13 cellular contexts compared by ENCODE assay signal in genomic region chr15:74908635-74909034, GRCh38. TPM values are rescaled to one million over a fixed set of nuclear protein-coding genes. Genes with fewer than 3 reads are reported as not detected.
DNase-seq lines count a peak whose midpoint lies in the region; TF ChIP-seq lines count a peak whose summit lies in the region.
"Had no signal": no experiment of that assay in that cellular context is flagged by ENCODE, and none has a peak within 500 bp of the region (broad histone marks: within the 10 kb centered on the region; RNA-seq: fewer than 3 reads in every experiment).

No MANE protein-coding gene starts in this region.

- peaks cover 37% of the 10 kb centered on the region for H3K36me3 Mint-ChIP-seq in nephron (ENCODE audit: low read depth)

- no peak overlapping the region for H3K4me3 ChIP-seq in spleen
- no peak overlapping the region for H3K4me3 ChIP-seq in left ventricle myocardium inferior
- H3K4me3 ChIP-seq: BLaER1, GM12878 had no signal

- no peak overlapping the region for H3K27ac ChIP-seq in spleen
- H3K27ac ChIP-seq in left ventricle myocardium inferior (replicated peaks) = no peak overlapping the region
- H3K27ac ChIP-seq: BLaER1 had no signal

- no peaks in the 10 kb centered on the region for H3K27me3 ChIP-seq in spleen (replicated peaks in 1 of 7)
- no peaks in the 10 kb centered on the region for H3K27me3 ChIP-seq in left ventricle myocardium inferior (ENCODE audit: low read depth)
- H3K27me3 ChIP-seq: BLaER1 had no signal

- H3K4me3 Mint-ChIP-seq in nephron = peak overlapping the region; percentile 42 to 75 (median 54)

- peaks cover 0 to 48% (median 26%) of the 10 kb centered on the region in 6 donors for H3K36me3 ChIP-seq in spleen
- peaks cover 42% of the 10 kb centered on the region for H3K36me3 ChIP-seq in left ventricle myocardium inferior

- no peak for TF ChIP-seq POLR2A in spleen (IDR thresholded peaks at IDR 0.05)

- peaks cover 22% of the 10 kb centered on the region for H3K4me1 Mint-ChIP-seq in nephron

- TF ChIP-seq CTCF in nephron (IDR thresholded peaks at IDR 0.05; ENCODE audit: unreplicated experiment in 3 of 3) (no peak), spleen (IDR thresholded peaks at IDR 0.05 in 8 of 11, conservative IDR thresholded peaks at IDR 0.05 in 3 of 11) (no peak), left ventricle myocardium inferior (IDR thresholded peaks at IDR 0.05; ENCODE audit: borderline replicate concordance) (no peak)

- no peaks in the 10 kb centered on the region for H3K27me3 Mint-ChIP-seq in nephron (ENCODE audit: low read depth)

- peaks cover 16 to 36% (median 32%) of the 10 kb centered on the region in 6 donors for H3K4me1 ChIP-seq in spleen
- peaks cover 41% of the 10 kb centered on the region for H3K4me1 ChIP-seq in left ventricle myocardium inferior

- peak; percentile 25 for DNase-seq in activated effector memory CD4-positive, alpha-beta T cell treated with anti-CD3 and anti-CD28 coated beads, Interleukin-2, amount 50 U/mL, for 16 hours
- DNase-seq in activated effector memory CD4-positive, alpha-beta T cell treated with Interleukin-2 at 50 U/mL for 16 hours = no peak
- peak; percentile 52 for DNase-seq in spleen
- no peak for DNase-seq in left ventricle myocardium inferior
- no peak for DNase-seq in GOT3 (lab: John Stamatoyannopoulos, UW)
- DNase-seq in DMS53 (lab: John Stamatoyannopoulos, UW) = no peak
- DNase-seq: COR-L47, DMS79, IMR-90, KBM-7 had no signal

- H3K9me3 ChIP-seq in spleen = no peaks in the 10 kb centered on the region
- H3K9me3 ChIP-seq in left ventricle myocardium inferior (replicated peaks) = no peaks in the 10 kb centered on the region
- H3K9me3 ChIP-seq: BLaER1 had no signal

- intact Hi-C loops in spleen (cut with DNase I; ENCODE audit: low total_unique reads) = no loop called here
- intact Hi-C loops in left ventricle myocardium inferior (cut with micrococcal nuclease) = no loop called here

- H3K27ac Mint-ChIP-seq in nephron = peak overlapping the region in 2 of 3 experiments; percentile 28 to 35

- H3K9me3 Mint-ChIP-seq in nephron = no peaks in the 10 kb centered on the region

- WGBS in spleen, 5 donors = 93 to 100% (median 96%) methylated on average over 4 of the region's 4 CpGs

RNA-seq across cellular contexts. Expression of gene FAM219B, which starts 2.0 kb away (rescaled TPM):
- total RNA-seq in spleen (100 to 1,000 TPM in 1 of 7 donors, 10 to 100 TPM in 6; 54.6 to 103 (median 69.8) TPM), left ventricle myocardium inferior (108 TPM)
- polyA plus RNA-seq in spleen = 10 to 100 TPM; 18.6 to 31.3 (median 20.1) TPM

RNA-seq across cellular contexts. Expression of gene MPI, which starts 18.8 kb away (rescaled TPM):
- total RNA-seq in spleen (10 to 100 TPM; 25.6 to 49.9 (median 41.0) TPM), left ventricle myocardium inferior (52.3 TPM)
- polyA plus RNA-seq in spleen = 10 to 100 TPM; 16.4 to 29.6 (median 20.5) TPM

RNA-seq across cellular contexts. Expression of gene COX5A, which starts 29.2 kb away (rescaled TPM):
- 100 to 1,000 TPM in 4 of 7 donors, 10 to 100 TPM in 3; 83.2 to 122 (median 108) TPM for total RNA-seq in spleen
- polyA plus RNA-seq in spleen = 100 to 1,000 TPM; 142 to 247 (median 221) TPM
- total RNA-seq in left ventricle myocardium inferior = 1,257 TPM

RNA-seq across cellular contexts. Expression of gene SCAMP2, which starts 35.5 kb away (rescaled TPM):
- total RNA-seq in spleen = 100 to 1,000 TPM in 5 of 7 donors, 10 to 100 TPM in 2; 84.3 to 129 (median 113) TPM
- polyA plus RNA-seq in spleen = 10 to 100 TPM; 34.7 to 48.1 (median 38.5) TPM
- total RNA-seq in left ventricle myocardium inferior = 40.7 TPM

RNA-seq across cellular contexts. Expression of gene RPP25, which starts 47.9 kb away (rescaled TPM):
- total RNA-seq in spleen = 10 to 100 TPM in 6 of 7 donors, 1 to 10 TPM in 1; 7.9 to 18.9 (median 15.4) TPM
- 10 to 100 TPM in 2 of 3 donors, 1 to 10 TPM in 1; 4.6 to 11.4 (median 10.9) TPM for polyA plus RNA-seq in spleen
- total RNA-seq in left ventricle myocardium inferior = 2.4 TPM

Comparison
In these comparisons a context has a peak if more than half of its experiments do, and no peak if none do; other contexts are left out.
1. DNase-seq: peak in activated effector memory CD4-positive, alpha-beta T cell treated with anti-CD3 and anti-CD28 coated beads, Interleukin-2, amount 50 U/mL, for 16 hours (single experiment) and spleen (single experiment); none in activated effector memory CD4-positive, alpha-beta T cell treated with Interleukin-2 at 50 U/mL for 16 hours (single experiment), left ventricle myocardium inferior (single experiment), GOT3 (single experiment) and DMS53 (single experiment).
2. RNA of gene COX5A, which starts 29.2 kb away (total RNA-seq): 1,257 TPM in left ventricle myocardium inferior (single experiment); 83.2 to 122 TPM in spleen; every median in the first group is over 10 times any median in the second.